In the genomic region with DNA sequence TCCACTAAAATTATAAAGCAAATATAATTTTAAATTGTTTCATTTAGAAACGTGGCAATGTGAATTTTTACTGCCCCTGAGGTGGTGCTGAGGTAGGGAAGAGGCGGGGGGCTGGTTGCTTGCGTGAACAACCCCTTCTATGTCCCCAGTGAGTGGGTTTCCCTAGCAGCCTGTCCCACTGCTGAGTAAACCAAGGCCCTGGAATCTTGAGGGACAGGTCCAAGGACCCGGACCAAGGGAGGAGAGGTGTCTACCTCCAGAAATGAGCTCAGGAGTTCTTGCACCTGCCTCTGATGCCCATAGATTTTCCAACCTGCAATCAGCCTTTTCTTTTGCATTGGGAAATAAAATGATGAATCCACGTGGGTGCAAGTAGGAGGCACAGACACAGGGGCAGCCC, we compare ENCODE assay signal across 32 cellular contexts. TPM values are rescaled to one million over a fixed set of nuclear protein-coding genes. Genes with fewer than 3 reads are reported as not detected.
"Had no signal": no experiment of that assay in that cellular context is flagged by ENCODE, and none has a peak within 500 bp of the region (broad histone marks: within the 10 kb centered on the region; RNA-seq: fewer than 3 reads in every experiment).

No MANE protein-coding gene starts in this region.

- ATAC-seq: heart right ventricle; left ventricle myocardium superior; lower lobe of right lung; natural killer cell; stimulated activated naive CD8-positive, alpha-beta T cell treated with anti-CD3 and anti-CD28 coated beads, Interleukin-15, amount 100 ng/mL, for 72 hours had no signal

- H3K4me1 ChIP-seq: heart right ventricle, lower lobe of right lung, parathyroid adenoma, vagina had no signal

- H3K36me3 ChIP-seq: esophagus squamous epithelium, heart right ventricle, lower lobe of right lung, neutrophil, suprapubic skin, transverse colon, vagina had no signal

- H3K27me3 ChIP-seq: neutrophil, transverse colon, vagina had no signal

- H3K9me3 ChIP-seq: esophagus squamous epithelium, heart right ventricle, lower lobe of right lung, neutrophil, suprapubic skin, transverse colon, vagina had no signal

- H3K9me3 Mint-ChIP-seq: natural killer cell; neural crest cell; stimulated activated naive CD8-positive, alpha-beta T cell treated with anti-CD3 and anti-CD28 coated beads, Interleukin-15, amount 100 ng/mL, for 72 hours had no signal

- H3K4me3 ChIP-seq: dorsolateral prefrontal cortex, esophagus squamous epithelium, heart right ventricle, lower lobe of right lung, smooth muscle cell, suprapubic skin, transverse colon, vagina had no signal

- H3K36me3 Mint-ChIP-seq: natural killer cell had no signal

- H3K27ac ChIP-seq: dorsolateral prefrontal cortex, heart right ventricle, lower lobe of right lung, neutrophil, parathyroid adenoma, suprapubic skin, transverse colon, vagina had no signal

- H3K4me3 Mint-ChIP-seq: natural killer cell; neural crest cell; stimulated activated naive CD8-positive, alpha-beta T cell treated with anti-CD3 and anti-CD28 coated beads, Interleukin-15, amount 100 ng/mL, for 72 hours had no signal

- H3K27ac Mint-ChIP-seq: natural killer cell had no signal

- DNase-seq: cerebellar nuclear complex; cortex of kidney; dorsolateral prefrontal cortex; effector CD4-positive, alpha-beta T cell; esophagus squamous epithelium; foreskin melanocyte; glutamatergic neuron; heart right ventricle; hippocampal formation; kidney glomerular epithelial cell; left ventricle myocardium superior; lower lobe of right lung; natural killer cell; stimulated activated CD4-positive, alpha-beta T cell treated with anti-CD3 and anti-CD28 coated beads, Interleukin-12 subunit alpha, Interleukin-12 subunit beta, amount 100 ng/mL, for 4 hours; stimulated activated CD4-positive, alpha-beta T cell treated with anti-CD3 and anti-CD28 coated beads, Interleukin-1b, Interleukin-23, amount 100 ng/mL, for 48 hours; stimulated activated CD4-positive, alpha-beta T cell treated with anti-CD3 and anti-CD28 coated beads, Interleukin-4, amount 100 ng/mL, for 1 hour; stimulated activated CD8-positive, alpha-beta memory T cell treated with anti-CD3 and anti-CD28 coated beads, Interleukin-4, amount 100 ng/mL, for 48 hours; stimulated activated naive CD4-positive, alpha-beta T cell; stimulated activated naive CD8-positive, alpha-beta T cell treated with anti-CD3 and anti-CD28 coated beads, Interleukin-15, amount 100 ng/mL, for 72 hours had no signal

- H3K4me1 Mint-ChIP-seq: natural killer cell; neural crest cell; stimulated activated naive CD8-positive, alpha-beta T cell treated with anti-CD3 and anti-CD28 coated beads, Interleukin-15, amount 100 ng/mL, for 72 hours had no signal

RNA-seq across cellular contexts. Expression of a gene that starts 0.6 kb away (rescaled TPM):
- total RNA-seq: endothelial cell of umbilical vein, epithelial cell of proximal tubule, heart right ventricle, left colon, left ventricle myocardium superior, mononuclear cell, natural killer cell, neural crest cell, omental fat pad, smooth muscle cell, transverse colon, ureter, vagina had no signal
